ENCODE assay signal across 10 cellular contexts in genomic region chr11:122115520-122116343, GRCh38. TPM values are rescaled to one million over a fixed set of nuclear protein-coding genes. Genes with fewer than 3 reads are reported as not detected.
DNase-seq lines count a peak whose midpoint lies in the region; ATAC-seq and TF ChIP-seq lines count a peak whose summit lies in the region.
"Had no signal": no experiment of that assay in that cellular context is flagged by ENCODE, and none has a peak within 500 bp of the region (broad histone marks: within the 10 kb centered on the region; RNA-seq: fewer than 3 reads in every experiment).

Gene BLID, minus strand, starts transcription at chr11:122116215. Its CDS starts 293 bp downstream, at chr11:122115922.

- no peak within 1 kb of the TSS for H3K27ac Mint-ChIP-seq in nephron progenitor cell
- no peak within 1 kb of the TSS for H3K27ac Mint-ChIP-seq in CD4-positive, alpha-beta memory T cell

- no peaks in the 10 kb centered on the region for H3K36me3 ChIP-seq in KMS-11 (ENCODE audit: insufficient read depth)
- H3K36me3 ChIP-seq in CD4-positive, alpha-beta memory T cell (ENCODE audit: insufficient read depth, low read length), result no peaks in the 10 kb centered on the region

- peak; percentile 91 for TF ChIP-seq CTCF in C4-2B (conservative IDR thresholded peaks at IDR 0.05)
- peak; percentile 45; the same call in 1 of the 2 replicates for TF ChIP-seq CTCF in KMS-11 (conservative IDR thresholded peaks at IDR 0.05; ENCODE audit: low read depth, low read length)
- peak; percentile 69 for TF ChIP-seq CTCF in nephron progenitor cell (IDR thresholded peaks at IDR 0.05)

- H3K4me1 Mint-ChIP-seq in nephron progenitor cell, result no peaks in the 10 kb centered on the region
- H3K4me1 Mint-ChIP-seq in CD4-positive, alpha-beta memory T cell, result no peaks in the 10 kb centered on the region

- H3K27me3 ChIP-seq in KMS-11 (ENCODE audit: insufficient read depth, low read depth), result no peaks in the 10 kb centered on the region
- H3K27me3 ChIP-seq in CD4-positive, alpha-beta memory T cell (ENCODE audit: insufficient read depth, low read length), result no peaks in the 10 kb centered on the region

- H3K4me2 ChIP-seq in KMS-11, result no peak within 1 kb of the TSS

- no peaks in the 10 kb centered on the region for H3K27me3 Mint-ChIP-seq in nephron progenitor cell (ENCODE audit: low read depth, poor library complexity)
- H3K27me3 Mint-ChIP-seq in CD4-positive, alpha-beta memory T cell, result peaks cover 2 to 3% of the 10 kb centered on the region in 2 donors

- no peaks in the 10 kb centered on the region for H3K9me3 ChIP-seq in CD4-positive, alpha-beta memory T cell (ENCODE audit: control insufficient read depth in 1 of 2, low read length in 2 of 2)

- H2AFZ ChIP-seq in KMS-11 (ENCODE audit: low read depth), result no peak within 1 kb of the TSS

- H3K4me1 ChIP-seq in KMS-11 (ENCODE audit: low read depth, poor library complexity, severe bottlenecking), result no peaks in the 10 kb centered on the region
- H3K4me1 ChIP-seq in CD4-positive, alpha-beta memory T cell (ENCODE audit: insufficient read depth, low read length), result no peaks in the 10 kb centered on the region

- DNase-seq in ecto neural progenitor cell (ENCODE audit: low spot score), result peak; percentile 63
- DNase-seq in nephron progenitor cell, result peak; percentile 61
- DNase-seq in NCI-H1930 (lab: John Stamatoyannopoulos, UW), result no peak
- no peak for DNase-seq in CD4-positive, alpha-beta memory T cell
- no peak for DNase-seq in NCI-H1092 treated with DMSO at 0.1 percent for 48 hours (lab: John Stamatoyannopoulos, UW)
- DNase-seq: NCI-H2029 had no signal

- H3K9ac ChIP-seq in KMS-11, result no peak within 1 kb of the TSS

- H3K4me3 Mint-ChIP-seq in nephron progenitor cell, result no peak within 1 kb of the TSS
- no peak within 1 kb of the TSS for H3K4me3 Mint-ChIP-seq in CD4-positive, alpha-beta memory T cell

- no peaks in the 10 kb centered on the region for H3K36me3 Mint-ChIP-seq in nephron progenitor cell (ENCODE audit: low read depth)
- no peaks in the 10 kb centered on the region for H3K36me3 Mint-ChIP-seq in CD4-positive, alpha-beta memory T cell

- H3K27ac ChIP-seq in C4-2B (no peak within 1 kb of the TSS), KMS-11 (no peak within 1 kb of the TSS)
- no peak within 1 kb of the TSS for H3K27ac ChIP-seq in CD4-positive, alpha-beta memory T cell (ENCODE audit: low read depth, low read length)

- ATAC-seq in GM21529 (IDR thresholded peaks at IDR 0.05; ENCODE audit: unreplicated experiment), result no peak

- no peaks in the 10 kb centered on the region for H3K79me2 ChIP-seq in KMS-11 (ENCODE audit: insufficient read depth, low read depth)

- POLR2A ChIA-PET in CD4-positive, alpha-beta memory T cell (lab: Charles Lee; ENCODE audit: partially characterized antibody), result no interaction called here

- no peak within 1 kb of the TSS for H3K4me3 ChIP-seq in KMS-11 (IDR thresholded peaks at IDR 0.05; ENCODE audit: insufficient read depth, low read depth, low read length)
- H3K4me3 ChIP-seq in CD4-positive, alpha-beta memory T cell (ENCODE audit: low read length in 2 of 2), result no peak within 1 kb of the TSS

- H4K20me1 ChIP-seq in KMS-11 (ENCODE audit: insufficient read depth), result no peaks in the 10 kb centered on the region

- intact Hi-C loops in CD4-positive, alpha-beta memory T cell (cut with micrococcal nuclease), result no loop called here

- CTCF ChIA-PET in CD4-positive, alpha-beta memory T cell (lab: Charles Lee; ENCODE audit: partially characterized antibody), result no interaction called here

- H3K9me3 Mint-ChIP-seq in nephron progenitor cell, result no peaks in the 10 kb centered on the region
- H3K9me3 Mint-ChIP-seq in CD4-positive, alpha-beta memory T cell, result peaks cover 0 to 2% (median 0%) of the 10 kb centered on the region in 8 donors

RNA-seq across cellular contexts. Expression of gene BLID, which starts in this region (rescaled TPM):
- not detected for total RNA-seq in CD4-positive, alpha-beta memory T cell
- polyA plus RNA-seq in CD4-positive, alpha-beta memory T cell, result not detected
- polyA plus RNA-seq: adipose tissue had no signal

Comparison
In these comparisons a context has a peak if more than half of its experiments do, and no peak if none do; other contexts are left out.
1. DNase-seq: peak in ecto neural progenitor cell (single experiment) and nephron progenitor cell (single experiment); none in NCI-H1930 (0 of 2), CD4-positive, alpha-beta memory T cell (0 of 5) and NCI-H1092 treated with DMSO at 0.1 percent for 48 hours (single experiment).
2. Peak in every context shown above with its lines, with median percentiles within 50 percentile points of each other: CTCF ChIP-seq.